13 cellular contexts compared by ENCODE assay signal in the genomic region with DNA sequence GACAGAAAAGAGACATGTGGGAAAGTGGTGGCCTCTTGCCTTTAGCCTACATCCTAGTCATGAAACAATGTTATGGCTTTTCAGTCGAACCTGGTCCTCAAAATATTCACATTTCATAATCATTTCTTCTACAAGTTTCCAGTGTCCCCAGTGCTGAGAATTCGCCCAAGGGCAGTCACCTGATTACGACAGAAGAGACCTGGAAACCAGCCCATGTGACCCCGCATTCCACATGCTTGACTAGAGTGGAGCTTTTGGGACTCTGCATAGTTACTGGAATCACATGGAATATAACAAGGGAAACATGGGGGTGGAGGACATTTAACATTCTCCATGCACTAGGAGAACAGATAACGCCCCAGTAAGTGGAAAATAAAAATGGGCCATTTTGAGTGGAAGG.
A peak's percentile ranks its signal among the peaks of the same experiment; 100 is the strongest.
DNase-seq lines count a peak whose midpoint lies in the region; ATAC-seq and TF ChIP-seq lines count a peak whose summit lies in the region.
"Had no signal": no experiment of that assay in that cellular context is flagged by ENCODE, and none has a peak within 500 bp of the region (broad histone marks: within the 10 kb centered on the region; RNA-seq: fewer than 3 reads in every experiment).

No MANE protein-coding gene starts in this region.

- ATAC-seq in sciatic nerve: peak; percentile 79
- no peak for ATAC-seq in HG02798 (IDR thresholded peaks at IDR 0.05; ENCODE audit: poor library complexity, unreplicated experiment)

- H3K27me3 ChIP-seq in brain microvascular endothelial cell (replicated peaks): no peaks in the 10 kb centered on the region
- H3K27me3 ChIP-seq: MG63 had no signal

- H3K4me1 Mint-ChIP-seq in activated T-cell treated with anti-CD3 and anti-CD28 coated beads, Interleukin-2, amount 50 U/mL, for 24 hours (ENCODE audit: low read depth): no peaks in the 10 kb centered on the region
- H3K4me1 Mint-ChIP-seq: activated naive CD8-positive, alpha-beta T cell treated with anti-CD3 and anti-CD28 coated beads, Interleukin-2, amount 10 ng/mL, durations not matched to agents 7 days and 5 days; memory B cell had no signal

- no peaks in the 10 kb centered on the region for H3K36me3 ChIP-seq in brain microvascular endothelial cell (replicated peaks)
- H3K36me3 ChIP-seq: MG63 had no signal

- DNase-seq in GM04503 (ENCODE audit: low read depth): peak; percentile 51
- peak; percentile 43 for DNase-seq in brain microvascular endothelial cell
- DNase-seq in iris pigment epithelial cell (ENCODE audit: low read depth): peak; percentile 2
- peak; percentile 64 for DNase-seq in sciatic nerve (ENCODE audit: low spot score)
- DNase-seq in activated T-cell treated with anti-CD3 and anti-CD28 coated beads, Interleukin-2, amount 50 U/mL, for 24 hours: no peak
- DNase-seq in GM10266 (ENCODE audit: extremely low spot score): no peak
- no peak for DNase-seq in occipital lobe (lab: John Stamatoyannopoulos, UW)
- DNase-seq: activated CD4-positive, alpha-beta T cell treated with anti-CD3 and anti-CD28 coated beads, Interleukin-2, amount 50 U/mL, for 4 hours; activated naive CD8-positive, alpha-beta T cell treated with anti-CD3 and anti-CD28 coated beads, Interleukin-2, amount 10 ng/mL, durations not matched to agents 7 days and 5 days; MG63; NCI-H510A treated with DMSO at 0.1 percent for 48 hours had no signal

- H3K4me3 ChIP-seq in brain microvascular endothelial cell (ENCODE audit: low read depth, low read length): no peak overlapping the region
- H3K4me3 ChIP-seq: MG63 had no signal

- no peak overlapping the region for H3K27ac Mint-ChIP-seq in activated T-cell treated with anti-CD3 and anti-CD28 coated beads, Interleukin-2, amount 50 U/mL, for 24 hours
- H3K27ac Mint-ChIP-seq: activated naive CD8-positive, alpha-beta T cell treated with anti-CD3 and anti-CD28 coated beads, Interleukin-2, amount 10 ng/mL, durations not matched to agents 7 days and 5 days; memory B cell had no signal

- intact Hi-C loops in sciatic nerve (cut with DNase I): no loop called here

- H3K4me3 Mint-ChIP-seq in activated T-cell treated with anti-CD3 and anti-CD28 coated beads, Interleukin-2, amount 50 U/mL, for 24 hours: no peak overlapping the region
- H3K4me3 Mint-ChIP-seq: activated naive CD8-positive, alpha-beta T cell treated with anti-CD3 and anti-CD28 coated beads, Interleukin-2, amount 10 ng/mL, durations not matched to agents 7 days and 5 days; memory B cell had no signal

- no peaks in the 10 kb centered on the region for H3K36me3 Mint-ChIP-seq in activated T-cell treated with anti-CD3 and anti-CD28 coated beads, Interleukin-2, amount 50 U/mL, for 24 hours (ENCODE audit: low read depth)
- H3K36me3 Mint-ChIP-seq: activated naive CD8-positive, alpha-beta T cell treated with anti-CD3 and anti-CD28 coated beads, Interleukin-2, amount 10 ng/mL, durations not matched to agents 7 days and 5 days; memory B cell had no signal

- H3K9me3 Mint-ChIP-seq in activated T-cell treated with anti-CD3 and anti-CD28 coated beads, Interleukin-2, amount 50 U/mL, for 24 hours: peaks cover 7% of the 10 kb centered on the region
- H3K9me3 Mint-ChIP-seq: activated naive CD8-positive, alpha-beta T cell treated with anti-CD3 and anti-CD28 coated beads, Interleukin-2, amount 10 ng/mL, durations not matched to agents 7 days and 5 days had no signal

- TF ChIP-seq CTCF in brain microvascular endothelial cell (IDR thresholded peaks at IDR 0.05; ENCODE audit: low read depth, low read length, missing control alignments) (no peak), GM10266 (IDR thresholded peaks at IDR 0.05; ENCODE audit: control insufficient read depth, insufficient read depth, low read depth, missing control alignments) (no peak)

- H3K27me3 Mint-ChIP-seq in activated T-cell treated with anti-CD3 and anti-CD28 coated beads, Interleukin-2, amount 50 U/mL, for 24 hours: no peaks in the 10 kb centered on the region
- H3K27me3 Mint-ChIP-seq: activated naive CD8-positive, alpha-beta T cell treated with anti-CD3 and anti-CD28 coated beads, Interleukin-2, amount 10 ng/mL, durations not matched to agents 7 days and 5 days; memory B cell had no signal

- H3K27ac ChIP-seq in brain microvascular endothelial cell: no peak overlapping the region

- in situ Hi-C loops in brain microvascular endothelial cell (cut with HindIII; ENCODE audit: low pct_ligation_motif_present, low sequenced_read_pairs): no loop called here

Comparison
In these comparisons a context has a peak if more than half of its experiments do, and no peak if none do; other contexts are left out.
1. DNase-seq: peak in GM04503 (single experiment), brain microvascular endothelial cell (single experiment), iris pigment epithelial cell (single experiment) and sciatic nerve (single experiment); none in activated T-cell treated with anti-CD3 and anti-CD28 coated beads, Interleukin-2, amount 50 U/mL, for 24 hours (single experiment), GM10266 (single experiment) and occipital lobe (single experiment).